ENCODE assay signal across 1 cellular context in the genomic region with DNA sequence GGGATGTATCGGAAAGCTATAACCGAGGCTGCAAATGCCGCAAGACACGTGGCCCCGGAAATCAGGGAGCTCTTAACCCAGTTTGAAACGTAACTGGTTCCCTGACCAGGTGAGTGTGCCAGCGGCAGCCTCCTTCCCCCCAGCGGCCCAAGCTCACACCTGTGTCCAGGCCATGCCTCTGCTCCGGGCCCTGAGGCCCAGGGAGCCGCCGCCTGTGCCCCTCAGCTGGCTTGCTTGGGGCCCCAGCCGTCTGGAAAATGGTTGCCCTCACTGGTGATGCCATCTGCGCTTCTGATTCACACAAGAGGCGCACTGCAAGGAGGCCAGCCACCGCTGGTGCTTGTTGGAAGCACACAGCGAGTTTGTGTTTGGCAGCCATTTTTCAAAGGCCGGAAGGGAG.
TF ChIP-seq lines count a peak whose summit lies in the region.

No MANE protein-coding gene starts in this region.

TF ChIP-seq in H1, 55 proteins besides CTCF, POLR2A, EP300 and RAD21 (continued from another document):
- TF ChIP-seq MAX (IDR thresholded peaks at IDR 0.05), result no peak
- TF ChIP-seq BRCA1 (IDR thresholded peaks at IDR 0.05; ENCODE audit: low read depth, low read length), result no peak
